In genomic region chr11:120952503-120953229, GRCh38 we compare ENCODE assay signal across 8 cellular contexts.
DNase-seq lines count a peak whose midpoint lies in the region; ATAC-seq, FAIRE-seq and TF ChIP-seq lines count a peak whose summit lies in the region.

No MANE protein-coding gene starts in this region.

- ATAC-seq in CD4-positive, alpha-beta T cell (ENCODE audit: poor library complexity) = peak; percentile 79
- ATAC-seq in WTC11 (peak; percentile 84), HG03045 (IDR thresholded peaks at IDR 0.05; ENCODE audit: unreplicated experiment) (no peak)

- H3K9me3 Mint-ChIP-seq in CD4-positive, alpha-beta T cell = no peaks in the 10 kb centered on the region
- H3K9me3 Mint-ChIP-seq in WTC11 = no peaks in the 10 kb centered on the region

- H3K36me3 ChIP-seq in kidney epithelial cell (ENCODE audit: control insufficient read depth, insufficient read depth, low read length) = no peaks in the 10 kb centered on the region

- H3K27ac Mint-ChIP-seq in CD4-positive, alpha-beta T cell = no peak overlapping the region
- H3K27ac Mint-ChIP-seq in WTC11 = no peak overlapping the region

- intact Hi-C loops in CD4-positive, alpha-beta T cell (cut with DNase I, micrococcal nuclease) = loop anchor here (2.0 kb wide), 3 partner anchors 440 to 618 kb away; partner anchors contain the start of gene GRIK4 (in 1 of the 2)

- peaks cover 15% of the 10 kb centered on the region for H3K27me3 ChIP-seq in CD4-positive, alpha-beta T cell (ENCODE audit: control insufficient read depth, insufficient read depth, low read length)
- peaks cover 6% of the 10 kb centered on the region for H3K27me3 ChIP-seq in kidney epithelial cell (ENCODE audit: control insufficient read depth, insufficient read depth, low read length)

- POLR2A ChIA-PET in CD4-positive, alpha-beta T cell (lab: Charles Lee) = no interaction called here
- POLR2A ChIA-PET in WTC11 (lab: Charles Lee) = no interaction called here

- TF ChIP-seq CTCF in CD4-positive, alpha-beta T cell (IDR thresholded peaks at IDR 0.05) = peak; percentile 43
- TF ChIP-seq CTCF in WTC11 (IDR thresholded peaks at IDR 0.05) = peak; percentile 71
- TF ChIP-seq CTCF in kidney epithelial cell (IDR thresholded peaks at IDR 0.05; ENCODE audit: insufficient read depth, low read length, poor library complexity, severe bottlenecking) = peak; percentile 97

- H3K36me3 Mint-ChIP-seq in CD4-positive, alpha-beta T cell (ENCODE audit: low read depth) = no peaks in the 10 kb centered on the region
- H3K36me3 Mint-ChIP-seq in WTC11 = no peaks in the 10 kb centered on the region

- H3K4me1 Mint-ChIP-seq in CD4-positive, alpha-beta T cell (ENCODE audit: low read depth) = peaks cover 16% of the 10 kb centered on the region
- H3K4me1 Mint-ChIP-seq in WTC11 = peaks cover 40% of the 10 kb centered on the region

- H3K4me3 ChIP-seq in kidney epithelial cell (ENCODE audit: low read depth, low read length) = no peak overlapping the region

- peak; percentile 14 to 66 (median 50) for DNase-seq in CD4-positive, alpha-beta T cell
- DNase-seq in H54 (ENCODE audit: insufficient read length, low spot score) (peak; percentile 60), NCI-H2171 treated with DMSO at 0.1 percent for 48 hours (lab: John Stamatoyannopoulos, UW) (peak; percentile 64), WTC11 (ENCODE audit: low spot score) (peak; percentile 94), kidney epithelial cell (ENCODE audit: low read depth) (peak; percentile 26)
- DNase-seq in central memory CD4-positive, alpha-beta T cell = peak; percentile 19
- DNase-seq in stimulated activated CD4-positive, alpha-beta T cell treated with anti-CD3 and anti-CD28 coated beads, Interleukin-15, amount 100 ng/mL, for 48 hours (ENCODE audit: low read depth in 2 of 2) = peak; percentile 24 to 56

- no peaks in the 10 kb centered on the region for H3K9me3 ChIP-seq in CD4-positive, alpha-beta T cell (ENCODE audit: control insufficient read depth, low read length)

- peaks cover 52% of the 10 kb centered on the region for H3K27me3 Mint-ChIP-seq in CD4-positive, alpha-beta T cell
- no peaks in the 10 kb centered on the region for H3K27me3 Mint-ChIP-seq in WTC11 (ENCODE audit: low read depth)

- TF ChIP-seq POLR2A in H54 (IDR thresholded peaks at IDR 0.05; ENCODE audit: low read depth, low read length) = no peak

- H3K4me3 Mint-ChIP-seq in CD4-positive, alpha-beta T cell = peak overlapping the region; percentile 56
- no peak overlapping the region for H3K4me3 Mint-ChIP-seq in WTC11

- CTCF ChIA-PET in CD4-positive, alpha-beta T cell (lab: Charles Lee) = no interaction called here
- CTCF ChIA-PET in WTC11 (lab: Charles Lee) = interaction anchor here (0.5 to 4.5 kb wide), 41 partner anchors 10 to 441 kb away, joined by 3 to 26 read pairs (median 4); partner anchors contain the start of genes GRIK4 and TBCEL

- H3K27ac ChIP-seq in CD4-positive, alpha-beta T cell (ENCODE audit: low read depth, low read length) = no peak overlapping the region

- no peak for FAIRE-seq in H54 (lab: Jason Lieb, UNC)

TF ChIP-seq in WTC11, 78 proteins besides CTCF, POLR2A, EP300 and RAD21:
- TF ChIP-seq TEAD1 (CRISPR knock-in tag; IDR thresholded peaks at IDR 0.05) (no peak), ETV6 (CRISPR knock-in tag; IDR thresholded peaks at IDR 0.05) (no peak), CREB1 (CRISPR knock-in tag; IDR thresholded peaks at IDR 0.05) (0 out of 2 replicates have a peak, but pooled peaks have one; percentile 42)
- TF ChIP-seq, protein P1, sequence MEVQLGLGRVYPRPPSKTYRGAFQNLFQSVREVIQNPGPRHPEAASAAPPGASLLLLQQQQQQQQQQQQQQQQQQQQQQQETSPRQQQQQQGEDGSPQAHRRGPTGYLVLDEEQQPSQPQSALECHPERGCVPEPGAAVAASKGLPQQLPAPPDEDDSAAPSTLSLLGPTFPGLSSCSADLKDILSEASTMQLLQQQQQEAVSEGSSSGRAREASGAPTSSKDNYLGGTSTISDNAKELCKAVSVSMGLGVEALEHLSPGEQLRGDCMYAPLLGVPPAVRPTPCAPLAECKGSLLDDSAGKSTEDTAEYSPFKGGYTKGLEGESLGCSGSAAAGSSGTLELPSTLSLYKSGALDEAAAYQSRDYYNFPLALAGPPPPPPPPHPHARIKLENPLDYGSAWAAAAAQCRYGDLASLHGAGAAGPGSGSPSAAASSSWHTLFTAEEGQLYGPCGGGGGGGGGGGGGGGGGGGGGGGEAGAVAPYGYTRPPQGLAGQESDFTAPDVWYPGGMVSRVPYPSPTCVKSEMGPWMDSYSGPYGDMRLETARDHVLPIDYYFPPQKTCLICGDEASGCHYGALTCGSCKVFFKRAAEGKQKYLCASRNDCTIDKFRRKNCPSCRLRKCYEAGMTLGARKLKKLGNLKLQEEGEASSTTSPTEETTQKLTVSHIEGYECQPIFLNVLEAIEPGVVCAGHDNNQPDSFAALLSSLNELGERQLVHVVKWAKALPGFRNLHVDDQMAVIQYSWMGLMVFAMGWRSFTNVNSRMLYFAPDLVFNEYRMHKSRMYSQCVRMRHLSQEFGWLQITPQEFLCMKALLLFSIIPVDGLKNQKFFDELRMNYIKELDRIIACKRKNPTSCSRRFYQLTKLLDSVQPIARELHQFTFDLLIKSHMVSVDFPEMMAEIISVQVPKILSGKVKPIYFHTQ (CRISPR knock-in tag; IDR thresholded peaks at IDR 0.05) = no peak
- TF ChIP-seq, protein P2, sequence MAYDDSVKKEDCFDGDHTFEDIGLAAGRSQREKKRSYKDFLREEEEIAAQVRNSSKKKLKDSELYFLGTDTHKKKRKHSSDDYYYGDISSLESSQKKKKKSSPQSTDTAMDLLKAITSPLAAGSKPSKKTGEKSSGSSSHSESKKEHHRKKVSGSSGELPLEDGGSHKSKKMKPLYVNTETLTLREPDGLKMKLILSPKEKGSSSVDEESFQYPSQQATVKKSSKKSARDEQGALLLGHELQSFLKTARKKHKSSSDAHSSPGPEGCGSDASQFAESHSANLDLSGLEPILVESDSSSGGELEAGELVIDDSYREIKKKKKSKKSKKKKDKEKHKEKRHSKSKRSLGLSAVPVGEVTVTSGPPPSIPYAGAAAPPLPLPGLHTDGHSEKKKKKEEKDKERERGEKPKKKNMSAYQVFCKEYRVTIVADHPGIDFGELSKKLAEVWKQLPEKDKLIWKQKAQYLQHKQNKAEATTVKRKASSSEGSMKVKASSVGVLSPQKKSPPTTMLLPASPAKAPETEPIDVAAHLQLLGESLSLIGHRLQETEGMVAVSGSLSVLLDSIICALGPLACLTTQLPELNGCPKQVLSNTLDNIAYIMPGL (CRISPR knock-in tag; IDR thresholded peaks at IDR 0.05) = no peak

Comparison
In these comparisons a context has a peak if more than half of its experiments do, and no peak if none do; other contexts are left out.
1. DNase-seq: peak in every context shown above with its lines; median percentile 94 in WTC11; 64 in NCI-H2171 treated with DMSO at 0.1 percent for 48 hours; 60 in H54; 50 in CD4-positive, alpha-beta T cell; 40 in stimulated activated CD4-positive, alpha-beta T cell treated with anti-CD3 and anti-CD28 coated beads, Interleukin-15, amount 100 ng/mL, for 48 hours; 26 in kidney epithelial cell; 19 in central memory CD4-positive, alpha-beta T cell.
2. CTCF ChIP-seq: peak in every context shown above with its lines; median percentile 97 in kidney epithelial cell; 71 in WTC11; 43 in CD4-positive, alpha-beta T cell.